1 cellular context compared by ENCODE assay signal in genomic region chr9:137307255-137308101, GRCh38.
TF ChIP-seq lines count a peak whose summit lies in the region.

No MANE protein-coding gene starts in this region.

TF ChIP-seq in H1, 55 proteins besides CTCF, POLR2A, EP300 and RAD21 (continued from another document):
- TF ChIP-seq SIN3A (conservative IDR thresholded peaks at IDR 0.05 in 1 of 2, IDR thresholded peaks at IDR 0.05 in 1 of 2; ENCODE audit: low read depth in 1 of 2, low read length in 2 of 2) (no peak), BCL11A (IDR thresholded peaks at IDR 0.05; ENCODE audit: low read depth in 2 of 2, low read length in 2 of 2) (no peak), CREB1 (IDR thresholded peaks at IDR 0.05) (no peak), CTBP2 (IDR thresholded peaks at IDR 0.05; ENCODE audit: borderline replicate concordance, insufficient read depth, insufficient read length, low read length) (no peak), FOSL1 (IDR thresholded peaks at IDR 0.05; ENCODE audit: insufficient read depth, low read depth, low read length) (no peak), ASH2L (IDR thresholded peaks at IDR 0.05; ENCODE audit: low read length) (no peak), ZNF274 (IDR thresholded peaks at IDR 0.05; ENCODE audit: borderline replicate concordance, extremely low read depth, low read length) (no peak), SIRT6 (IDR thresholded peaks at IDR 0.05; ENCODE audit: low read length) (no peak), CHD2 (IDR thresholded peaks at IDR 0.05; ENCODE audit: low read length) (0 out of 2 replicates have a peak, but pooled peaks have one; percentile 28), SP2 (IDR thresholded peaks at IDR 0.05; ENCODE audit: low read length) (peak; percentile 17; the same call in 1 of the 2 replicates), SIX5 (IDR thresholded peaks at IDR 0.05; ENCODE audit: low read depth, low read length) (no peak), E2F6 (IDR thresholded peaks at IDR 0.05) (no peak), RNF2 (IDR thresholded peaks at IDR 0.05; ENCODE audit: borderline replicate concordance, low read depth, low read length, missing control alignments, poor library complexity, severe bottlenecking) (no peak), CEBPB (IDR thresholded peaks at IDR 0.05; ENCODE audit: low read depth, low read length) (no peak), HDAC6 (IDR thresholded peaks at IDR 0.05; ENCODE audit: low read depth, low read length) (no peak), SRF (IDR thresholded peaks at IDR 0.05; ENCODE audit: low read depth, low read length) (no peak), NRF1 (IDR thresholded peaks at IDR 0.05; ENCODE audit: low read depth, low read length) (no peak), GABPA (IDR thresholded peaks at IDR 0.05; ENCODE audit: borderline replicate concordance, insufficient read depth, low read length) (peak; percentile 51; the same call in 1 of the 2 replicates)
TF ChIP-seq in H1: peak in this region for 4.
